Comparison of ENCODE assay signal across 8 cellular contexts in the genomic region with DNA sequence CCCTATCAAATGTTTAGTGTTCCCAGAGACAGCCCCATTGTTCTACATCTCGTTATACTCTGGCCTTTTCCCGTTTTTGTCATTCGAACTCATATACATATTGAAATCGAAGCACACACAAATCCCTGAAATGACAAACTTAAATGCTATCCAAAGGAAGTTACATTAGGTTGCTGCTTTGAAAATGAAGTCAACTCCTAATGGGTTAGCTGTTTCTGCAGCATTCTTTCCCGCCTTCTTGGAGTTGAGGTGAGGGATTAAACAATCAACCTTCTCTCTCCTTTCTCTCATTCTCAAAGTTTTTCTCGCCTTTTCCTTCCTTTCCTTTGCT. TPM values are rescaled to one million over a fixed set of nuclear protein-coding genes. Genes with fewer than 3 reads are reported as not detected.
DNase-seq lines count a peak whose midpoint lies in the region; ATAC-seq and TF ChIP-seq lines count a peak whose summit lies in the region.

No MANE protein-coding gene starts in this region.

- H3K36me3 Mint-ChIP-seq in CD4-positive, alpha-beta T cell (ENCODE audit: low read depth), result peaks cover 4% of the 10 kb centered on the region
- peaks cover 0 to 6% (median 4%) of the 10 kb centered on the region in 3 donors for H3K36me3 Mint-ChIP-seq in naive thymus-derived CD8-positive, alpha-beta T cell

- no peaks in the 10 kb centered on the region for H3K9me3 ChIP-seq in CD4-positive, alpha-beta T cell (ENCODE audit: control insufficient read depth, low read length)
- no peaks in the 10 kb centered on the region for H3K9me3 ChIP-seq in MM.1S (replicated peaks; ENCODE audit: insufficient read depth, low read length)

- H3K27me3 ChIP-seq in CD4-positive, alpha-beta T cell (ENCODE audit: control insufficient read depth, insufficient read depth, low read length), result no peaks in the 10 kb centered on the region
- no peaks in the 10 kb centered on the region for H3K27me3 ChIP-seq in MM.1S (replicated peaks; ENCODE audit: insufficient read depth, low read length)

- POLR2A ChIA-PET in CD4-positive, alpha-beta T cell (lab: Charles Lee), result interaction anchor here (1.0 to 2.2 kb wide), 2 partner anchors 31 to 35 kb away, joined by 4 to 24 read pairs; a partner anchor contains a TSS
- POLR2A ChIA-PET in naive thymus-derived CD8-positive, alpha-beta T cell (lab: Charles Lee), result interaction anchor here (4.2 kb wide), 1 partner anchor 36 kb away, joined by 28 read pairs; a partner anchor contains a TSS

- H3K27me3 Mint-ChIP-seq in CD4-positive, alpha-beta T cell, result no peaks in the 10 kb centered on the region
- no peaks in the 10 kb centered on the region for H3K27me3 Mint-ChIP-seq in naive thymus-derived CD8-positive, alpha-beta T cell

- CTCF ChIA-PET in CD4-positive, alpha-beta T cell (lab: Charles Lee), result interaction anchor here (1.9 to 3.5 kb wide), 3 partner anchors 23 to 132 kb away, joined by 5 to 32 read pairs (median 10); a partner anchor contains a TSS

- peaks cover 3% of the 10 kb centered on the region; the same call in 1 of the 2 replicates for H3F3A ChIP-seq in MM.1S (ENCODE audit: insufficient read depth, low read length)

- H3K79me2 ChIP-seq in MM.1S (ENCODE audit: low read length), result no peaks in the 10 kb centered on the region

- no peaks in the 10 kb centered on the region for H3K9me2 ChIP-seq in MM.1S (replicated peaks; ENCODE audit: insufficient read depth, low read length)

- ATAC-seq in CD4-positive, alpha-beta T cell (ENCODE audit: poor library complexity), result no peak
- ATAC-seq in naive thymus-derived CD8-positive, alpha-beta T cell, result no peak
- no peak for ATAC-seq in GM21825 (IDR thresholded peaks at IDR 0.05; ENCODE audit: unreplicated experiment)

- H3K4me3 Mint-ChIP-seq in CD4-positive, alpha-beta T cell, result peak overlapping the region; percentile 94
- H3K4me3 Mint-ChIP-seq in naive thymus-derived CD8-positive, alpha-beta T cell, result peak overlapping the region in 9 of 10 donors; percentile 82 to 93 (median 88)

- H3K36me3 ChIP-seq in MM.1S (replicated peaks; ENCODE audit: insufficient read depth, low read length), result no peaks in the 10 kb centered on the region

- H3K4me3 ChIP-seq in MM.1S (ENCODE audit: low read length), result peak overlapping the region; percentile 82

- peak overlapping the region; percentile 98 for H2AFZ ChIP-seq in MM.1S (ENCODE audit: low read length)

- no peak for TF ChIP-seq CTCF in CD4-positive, alpha-beta T cell (IDR thresholded peaks at IDR 0.05)
- TF ChIP-seq CTCF in MM.1S (IDR thresholded peaks at IDR 0.05; ENCODE audit: low read length), result no peak

- no peaks in the 10 kb centered on the region for H4K20me1 ChIP-seq in MM.1S (ENCODE audit: insufficient read depth, low read length)

- intact Hi-C loops in CD4-positive, alpha-beta T cell (cut with DNase I, micrococcal nuclease), result loop anchor here (2.0 to 10.0 kb wide), 2 partner anchors 35 to 669 kb away; a partner anchor contains a TSS

- H3K4me2 ChIP-seq in MM.1S (ENCODE audit: low read depth, low read length), result peak overlapping the region; percentile 91

- H3K27ac ChIP-seq in CD4-positive, alpha-beta T cell (ENCODE audit: low read depth, low read length), result peak overlapping the region; percentile 82
- H3K27ac ChIP-seq in MM.1S (ENCODE audit: low read length), result no peak overlapping the region
- peak overlapping the region; percentile 91 for H3K27ac ChIP-seq in caudate nucleus (ENCODE audit: low read depth, low read length)

- H3K9ac ChIP-seq in MM.1S (ENCODE audit: low read length), result peak overlapping the region; percentile 61; the same call in 1 of the 2 replicates

- DNase-seq in CD4-positive, alpha-beta T cell, result no peak
- DNase-seq in MM.1S (no peak), caudate nucleus (lab: John Stamatoyannopoulos, UW) (peak in 1 of 61 donors; percentile 35), inferior parietal cortex (ENCODE audit: extremely low spot score) (no peak), SIG-M5 treated with dmso at 0.1 percent for 504 hours (lab: John Stamatoyannopoulos, UW; ENCODE audit: unreplicated experiment) (no peak), NCI-H146 treated with DMSO at 0.1 percent for 48 hours (lab: John Stamatoyannopoulos, UW; ENCODE audit: unreplicated experiment) (no peak)
- peak in 2 of 10 donors; percentile 9 to 13 for DNase-seq in naive thymus-derived CD8-positive, alpha-beta T cell

- peaks cover 11% of the 10 kb centered on the region for H3K4me1 ChIP-seq in MM.1S (ENCODE audit: low read length)

- H3K9me3 Mint-ChIP-seq in CD4-positive, alpha-beta T cell, result no peaks in the 10 kb centered on the region
- H3K9me3 Mint-ChIP-seq in naive thymus-derived CD8-positive, alpha-beta T cell, result no peaks in the 10 kb centered on the region

- peaks cover 18% of the 10 kb centered on the region for H3K4me1 Mint-ChIP-seq in CD4-positive, alpha-beta T cell (ENCODE audit: low read depth)
- peaks cover 9 to 23% (median 14%) of the 10 kb centered on the region in 4 donors for H3K4me1 Mint-ChIP-seq in naive thymus-derived CD8-positive, alpha-beta T cell

- peak overlapping the region; percentile 83 for H3K27ac Mint-ChIP-seq in CD4-positive, alpha-beta T cell
- peak overlapping the region in 9 of 10 donors; percentile 89 to 99 (median 94) for H3K27ac Mint-ChIP-seq in naive thymus-derived CD8-positive, alpha-beta T cell

RNA-seq across cellular contexts. Expression of a gene that starts 0.6 kb away (rescaled TPM):
- 10 to 100 TPM; 46.6 to 47.2 TPM for total RNA-seq in CD4-positive, alpha-beta T cell
- 10 to 100 TPM; 36.3 to 39.2 TPM for total RNA-seq in naive thymus-derived CD8-positive, alpha-beta T cell
- polyA plus RNA-seq in naive thymus-derived CD8-positive, alpha-beta T cell, result 10 to 100 TPM; 12.3 to 20.3 (median 15.7) TPM

RNA-seq across cellular contexts. Expression of a gene that starts 35.8 kb away (rescaled TPM):
- total RNA-seq in CD4-positive, alpha-beta T cell, result 10 to 100 TPM; 53.4 to 55.8 TPM
- total RNA-seq in naive thymus-derived CD8-positive, alpha-beta T cell, result 100 to 1,000 TPM; 173 to 175 TPM
- polyA plus RNA-seq in naive thymus-derived CD8-positive, alpha-beta T cell, result 100 to 1,000 TPM; 228 to 260 (median 238) TPM
